ENCODE assay signal across 8 cellular contexts in the genomic region with DNA sequence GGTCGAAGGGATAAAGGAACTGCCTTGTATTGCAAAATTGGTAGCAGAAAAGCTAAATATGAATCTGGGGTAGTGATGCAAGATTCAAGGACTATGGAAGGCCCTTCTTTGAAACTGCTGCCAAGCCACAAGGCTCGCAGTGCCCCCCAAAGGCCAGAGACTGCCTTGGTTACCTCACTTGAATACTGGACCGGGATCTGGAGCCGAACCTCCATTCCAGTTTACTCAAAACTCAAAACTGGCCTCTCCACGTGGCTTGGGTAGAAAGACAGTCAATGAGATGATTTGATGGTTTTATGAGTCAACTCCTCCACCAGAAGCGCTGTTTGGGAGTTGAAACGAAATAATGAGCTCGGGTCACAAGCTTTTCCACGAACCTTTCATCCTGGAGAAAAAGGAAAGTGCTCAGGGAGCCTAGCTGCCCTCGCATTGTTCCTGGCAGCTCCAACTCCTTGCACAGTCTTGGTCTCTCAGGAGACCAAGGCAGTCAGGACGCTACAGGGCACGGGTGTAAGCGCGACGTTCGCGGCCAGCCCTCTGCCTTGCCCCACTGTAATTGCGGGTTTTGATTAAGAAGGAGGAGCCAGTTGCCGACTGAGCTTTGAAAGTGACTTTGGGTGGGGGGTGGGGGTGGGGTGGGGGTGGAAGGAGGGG. TPM values are rescaled to one million over a fixed set of nuclear protein-coding genes. Genes with fewer than 3 reads are reported as not detected.
DNase-seq lines count a peak whose midpoint lies in the region; TF ChIP-seq lines count a peak whose summit lies in the region.

No MANE protein-coding gene starts in this region.

- peak overlapping the region; percentile 19 for H3K9ac ChIP-seq in mucosa of stomach (ENCODE audit: low read length)

- 0 out of 2 replicates have a peak, but pooled peaks cover 4% of the 10 kb centered on the region for H3K4me1 ChIP-seq in Caco-2
- H3K4me1 ChIP-seq in mucosa of stomach (ENCODE audit: control insufficient read depth, insufficient read depth, low read length) = no peaks in the 10 kb centered on the region
- H3K4me1 ChIP-seq in testis = peaks cover 3% of the 10 kb centered on the region

- peak overlapping the region in 1 of 2 donors; percentile 26 for H3K27ac ChIP-seq in testis

- peak overlapping the region; percentile 47 for H3K4me3 ChIP-seq in Caco-2 (ENCODE audit: low read depth, low read length)
- H3K4me3 ChIP-seq in epithelial cell of esophagus (ENCODE audit: low read length) = peak overlapping the region; percentile 50
- H3K4me3 ChIP-seq in mucosa of stomach (ENCODE audit: low read length) = peak overlapping the region; percentile 21
- H3K4me3 ChIP-seq in testis = peak overlapping the region; percentile 41 to 54

- H3K4me1 Mint-ChIP-seq in Caco-2 (ENCODE audit: low read depth, unreplicated experiment) = no peaks in the 10 kb centered on the region

- H3K36me3 Mint-ChIP-seq in Caco-2 (ENCODE audit: insufficient read depth, unreplicated experiment) = no peaks in the 10 kb centered on the region

- no peak overlapping the region for H3K27ac Mint-ChIP-seq in Caco-2 (ENCODE audit: unreplicated experiment)

- intact Hi-C loops in Caco-2 (cut with micrococcal nuclease; ENCODE audit: unreplicated experiment) = loop anchor here (1.0 to 10.0 kb wide), 3 partner anchors 126 to 415 kb away; no protein-coding TSS in a partner anchor
- intact Hi-C loops in testis (cut with DNase I; ENCODE audit: low total_unique reads) = no loop called here

- POLR2A ChIA-PET in Caco-2 (lab: Charles Lee) = no interaction called here

- peak overlapping the region; percentile 67 for H3K4me3 Mint-ChIP-seq in Caco-2 (ENCODE audit: unreplicated experiment)

- H3K9me3 ChIP-seq in Caco-2 (no peaks in the 10 kb centered on the region), mucosa of stomach (ENCODE audit: control insufficient read depth, low read length) (no peaks in the 10 kb centered on the region), testis (no peaks in the 10 kb centered on the region)

- TF ChIP-seq CTCF in Caco-2 (IDR thresholded peaks at IDR 0.05; ENCODE audit: insufficient read depth in 1 of 2, low read depth in 1 of 2, low read length in 1 of 2, severe bottlenecking in 1 of 2, unreplicated experiment in 1 of 2) = peak in 1 of 2 experiments; percentile 22
- TF ChIP-seq CTCF in GM20000 (IDR thresholded peaks at IDR 0.05; ENCODE audit: extremely low read depth, missing control alignments) = no peak
- TF ChIP-seq CTCF in epithelial cell of esophagus (IDR thresholded peaks at IDR 0.05; ENCODE audit: insufficient read depth, low read depth, low read length, missing control alignments) = no peak
- no peak for TF ChIP-seq CTCF in testis (IDR thresholded peaks at IDR 0.05)

- DNase-seq in Caco-2 = peak; percentile 37 to 44
- DNase-seq in GM20000 (ENCODE audit: low spot score) = peak; percentile 6
- peak; percentile 32 for DNase-seq in M059J (ENCODE audit: low read depth)
- DNase-seq in activated CD4-positive, alpha-beta T cell treated with anti-CD3 and anti-CD28 coated beads for 4 hours = peak; percentile 64 to 68
- peak; percentile 33 for DNase-seq in epithelial cell of esophagus (ENCODE audit: low read depth)
- DNase-seq in testis = no peak
- DNase-seq in islet precursor cell = no peak

- TF ChIP-seq POLR2A in testis (IDR thresholded peaks at IDR 0.05) = no peak

- BruUV-seq in Caco-2 (replicated peaks; lab: Mats Ljungman, UMichigan) = no TSS peak

- WGBS in testis, 2 donors = 5 to 8% methylated on average over 9 to 19 of the region's 19 CpGs

- H3K36me3 ChIP-seq in Caco-2 (ENCODE audit: control insufficient read depth, insufficient read depth, low read length) = no peaks in the 10 kb centered on the region
- no peaks in the 10 kb centered on the region for H3K36me3 ChIP-seq in mucosa of stomach (ENCODE audit: control insufficient read depth, insufficient read depth, low read length)
- H3K36me3 ChIP-seq in testis (ENCODE audit: low read depth, missing control alignments) = no peaks in the 10 kb centered on the region

- H3K27me3 ChIP-seq in Caco-2 (replicated peaks; ENCODE audit: control insufficient read depth, insufficient read depth, low read length) (no peaks in the 10 kb centered on the region; the same call in 1 of the 2 replicates), mucosa of stomach (ENCODE audit: control insufficient read depth, insufficient read depth, low read length) (peaks cover 44% of the 10 kb centered on the region), testis (no peaks in the 10 kb centered on the region)

- no peaks in the 10 kb centered on the region for H3K9me3 Mint-ChIP-seq in Caco-2 (ENCODE audit: unreplicated experiment)

- CTCF ChIA-PET in Caco-2 (lab: Charles Lee) = interaction anchor here (0.6 to 1.3 kb wide), 5 partner anchors 15 to 490 kb away, joined by 3 to 6 read pairs (median 5); no protein-coding TSS in a partner anchor

- H3K27me3 Mint-ChIP-seq in Caco-2 (ENCODE audit: insufficient read depth, unreplicated experiment) = peaks cover 2% of the 10 kb centered on the region

RNA-seq across cellular contexts. Expression of gene ST8SIA4, which starts 2.8 kb away (rescaled TPM):
- total RNA-seq in Caco-2 (2022) = 0.61 and 0.72 TPM in 2 replicates
- 0.10 and 0.17 TPM in 2 replicates for total RNA-seq in M059J (2014; rRNA removed; shearing (Covaris generic))
- under 1 TPM; 0.39 to 0.93 TPM for total RNA-seq in testis
- 0.94 TPM for polyA plus RNA-seq in testis (ENCODE audit: insufficient read depth, low read depth, low replicate concordance)

Comparison
In these comparisons a context has a peak if more than half of its experiments do, and no peak if none do; other contexts are left out.
1. DNase-seq: peak in Caco-2 (2 of 2), GM20000 (single experiment), M059J (single experiment), activated CD4-positive, alpha-beta T cell treated with anti-CD3 and anti-CD28 coated beads for 4 hours (2 of 2) and epithelial cell of esophagus (single experiment); none in testis (single experiment) and islet precursor cell (single experiment).
2. Peak in every context shown above with its lines, with median percentiles within 50 percentile points of each other: H3K4me3 ChIP-seq.